ENCODE assay signal across 8 cellular contexts in the genomic region with DNA sequence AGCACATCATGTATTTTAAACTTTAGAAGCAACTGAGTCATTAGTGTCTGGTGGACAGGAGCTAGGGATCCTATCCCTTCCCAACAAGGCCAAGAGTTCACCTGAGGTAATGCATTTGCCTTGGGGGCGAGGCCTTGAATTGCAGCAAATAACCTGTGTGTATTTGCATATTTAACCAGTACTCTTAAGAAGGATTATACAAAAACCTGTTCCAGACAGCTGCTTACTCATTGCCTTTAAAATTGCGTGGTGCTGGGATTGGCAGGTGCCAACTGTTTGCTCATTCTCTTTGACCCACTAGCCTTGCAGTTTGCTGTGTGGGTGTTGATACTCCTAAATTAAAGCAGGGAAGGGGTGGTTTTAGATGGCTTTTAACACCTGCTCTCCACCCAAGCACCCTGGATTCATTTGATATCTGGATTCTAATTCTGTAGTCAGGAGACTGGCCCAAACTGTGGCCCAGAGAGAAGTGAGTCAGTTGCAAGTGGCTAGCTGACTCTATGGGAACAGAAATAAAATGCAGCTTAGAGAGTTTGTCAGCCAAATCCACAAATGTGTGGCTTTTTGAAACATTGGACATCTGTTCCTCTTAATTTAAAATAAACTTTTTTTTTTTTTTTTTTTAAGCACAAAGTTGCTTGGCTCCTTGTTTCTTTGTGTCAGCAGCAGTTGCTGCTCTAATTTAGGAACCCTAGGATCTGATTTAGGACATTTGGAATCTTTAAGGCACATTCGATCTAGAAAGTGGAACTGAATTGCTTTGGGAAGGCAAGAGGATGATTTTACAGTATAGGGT. TPM values are rescaled to one million over a fixed set of nuclear protein-coding genes. Genes with fewer than 3 reads are reported as not detected.
DNase-seq lines count a peak whose midpoint lies in the region; ATAC-seq and TF ChIP-seq lines count a peak whose summit lies in the region.

No MANE protein-coding gene starts in this region.

- CTCF ChIA-PET in PC-3 (lab: Charles Lee) = interaction anchor here (0.6 to 4.4 kb wide), 4 partner anchors 8 to 329 kb away, joined by 3 to 48 read pairs (median 4); no protein-coding TSS in a partner anchor

- peak in 1 of 4 donors; percentile 34 for TF ChIP-seq POLR2A in stomach (IDR thresholded peaks at IDR 0.05)

- peaks cover 24% of the 10 kb centered on the region for H3F3A ChIP-seq in PC-3 (ENCODE audit: low read length, unreplicated experiment)

- DNase-seq in COLO668 (lab: John Stamatoyannopoulos, UW; ENCODE audit: unreplicated experiment) (peak; percentile 76), HPDE6-E6E7 (ENCODE audit: extremely low spot score) (peak; percentile 54), PC-3 (peak; percentile 99), astrocyte of the spinal cord (ENCODE audit: low read depth, low spot score) (peak; percentile 94), stomach (peak; percentile 73), ecto neural progenitor cell (ENCODE audit: low spot score) (no peak)

- peak overlapping the region; percentile 95 for H3K27ac ChIP-seq in PC-3 (ENCODE audit: low read length)
- peak overlapping the region; percentile 71 for H3K27ac ChIP-seq in layer of hippocampus (ENCODE audit: low read depth, low read length)
- H3K27ac ChIP-seq in stomach = peak overlapping the region; percentile 88 to 100 (median 96)

- H3K9me3 ChIP-seq in PC-3 (ENCODE audit: low read length) (no peaks in the 10 kb centered on the region), stomach (no peaks in the 10 kb centered on the region)

- peak overlapping the region; percentile 98 for H3K9ac ChIP-seq in PC-3 (ENCODE audit: low read length)

- peaks cover 5% of the 10 kb centered on the region for H4K20me1 ChIP-seq in PC-3 (ENCODE audit: low read length)

- TSS peak; percentile 56 for BruUV-seq in PC-3 (replicated peaks; lab: Mats Ljungman, UMichigan)

- no peaks in the 10 kb centered on the region for H3K27me3 ChIP-seq in PC-3 (ENCODE audit: low read length)
- no peaks in the 10 kb centered on the region for H3K27me3 ChIP-seq in layer of hippocampus (ENCODE audit: control insufficient read depth, insufficient read depth, low read length)
- no peaks in the 10 kb centered on the region for H3K27me3 ChIP-seq in stomach

- ATAC-seq in PC-3 (peak; percentile 44), HG02884 (IDR thresholded peaks at IDR 0.05; ENCODE audit: unreplicated experiment) (no peak)

- H3K79me2 ChIP-seq in PC-3 (ENCODE audit: low read length) = peaks cover 8% of the 10 kb centered on the region

- no peaks in the 10 kb centered on the region for H3K9me2 ChIP-seq in PC-3 (replicated peaks; ENCODE audit: low read length)

- TF ChIP-seq EP300 in stomach (IDR thresholded peaks at IDR 0.05) = no peak

- peak overlapping the region; percentile 79 for H3K4me2 ChIP-seq in PC-3 (ENCODE audit: low read length)

- H2AFZ ChIP-seq in PC-3 (ENCODE audit: low read length) = no peak overlapping the region

- no peak for TF ChIP-seq CTCF in PC-3 (conservative IDR thresholded peaks at IDR 0.05; ENCODE audit: low read depth, low read length)
- TF ChIP-seq CTCF in astrocyte of the spinal cord (IDR thresholded peaks at IDR 0.05; ENCODE audit: low read depth, low read length) = no peak
- TF ChIP-seq CTCF in stomach (IDR thresholded peaks at IDR 0.05) = peak in 1 of 7 experiments; percentile 20

- intact Hi-C loops in PC-3 (cut with micrococcal nuclease) = loop anchor here (1.0 kb wide), 2 partner anchors 8 to 92 kb away; no protein-coding TSS in a partner anchor
- intact Hi-C loops in stomach (cut with DNase I; ENCODE audit: low total_unique reads) = no loop called here

- in situ Hi-C loops in astrocyte of the spinal cord (cut with HindIII; ENCODE audit: low sequenced_read_pairs) = no loop called here

- H3K4me3 ChIP-seq in PC-3 (ENCODE audit: low read length) = peak overlapping the region; percentile 54
- no peak overlapping the region for H3K4me3 ChIP-seq in astrocyte of the spinal cord (ENCODE audit: low read depth, low read length)
- peak overlapping the region in 1 of 4 donors; percentile 11 for H3K4me3 ChIP-seq in stomach

- WGBS in stomach, 5 donors = 12 to 24% (median 14%) methylated on average over 3 of the region's 3 CpGs

- POLR2A ChIA-PET in PC-3 (lab: Charles Lee; ENCODE audit: unreplicated experiment) = interaction anchor here (0.6 to 1.0 kb wide), 5 partner anchors 8 to 63 kb away, joined by 3 to 21 read pairs (median 6); no protein-coding TSS in a partner anchor

- H3K36me3 ChIP-seq in PC-3 (ENCODE audit: low read depth, low read length) (peaks cover 5% of the 10 kb centered on the region), stomach (peaks cover 0 to 16% (median 7%) of the 10 kb centered on the region in 4 donors)

- H3K4me1 ChIP-seq in PC-3 (ENCODE audit: insufficient read depth, low read length) (peaks cover 54% of the 10 kb centered on the region), stomach (peaks cover 29 to 89% (median 72%) of the 10 kb centered on the region in 4 donors)

RNA-seq across cellular contexts. Expression of a gene that starts 47.0 kb away (rescaled TPM):
- total RNA-seq in PC-3 (2014; rRNA removed) (8.2 and 11.0 TPM in 2 replicates), stomach (10 to 100 TPM in 4 of 5 donors, not detected in 1; 10.1 to 28.6 (median 15.1) TPM)
- 10 to 100 TPM in 1 of 3 donors, 1 to 10 TPM in 2; 5.9 to 15.3 (median 7.5) TPM for polyA plus RNA-seq in stomach

RNA-seq across cellular contexts. Expression of a gene that starts 47.1 kb away (rescaled TPM):
- total RNA-seq in PC-3 (2014; rRNA removed) (43.4 and 51.5 TPM in 2 replicates), stomach (100 to 1,000 TPM in 1 of 5 donors, 10 to 100 TPM in 4; 26.3 to 129 (median 62.6) TPM)
- polyA plus RNA-seq in stomach = 10 to 100 TPM in 1 of 3 donors, 1 to 10 TPM in 2; 9.4 to 14.8 (median 9.7) TPM
